In genomic region chr6:33172307-33173227, GRCh38 we compare ENCODE assay signal across 8 cellular contexts. TPM values are rescaled to one million over a fixed set of nuclear protein-coding genes. Genes with fewer than 3 reads are reported as not detected.
A peak's percentile ranks its signal among the peaks of the same experiment; 100 is the strongest.
DNase-seq lines count a peak whose midpoint lies in the region; ATAC-seq and TF ChIP-seq lines count a peak whose summit lies in the region.

No MANE protein-coding gene starts in this region.

- H3K4me3 ChIP-seq in BE2C (ENCODE audit: low read depth, low read length) (no peak overlapping the region), astrocyte of the spinal cord (ENCODE audit: low read depth, low read length) (no peak overlapping the region), liver (ENCODE audit: low read depth in 1 of 3, low read length in 3 of 3) (no peak overlapping the region), thyroid gland (replicated peaks in 1 of 3) (no peak overlapping the region)

- TF ChIP-seq CTCF in BE2C (IDR thresholded peaks at IDR 0.05; ENCODE audit: low read depth, low read length), result peak; percentile 62
- peak; percentile 69 for TF ChIP-seq CTCF in astrocyte of the spinal cord (IDR thresholded peaks at IDR 0.05; ENCODE audit: low read depth, low read length)
- TF ChIP-seq CTCF in liver (IDR thresholded peaks at IDR 0.05; ENCODE audit: low read depth, low read length, missing input control), result peak; percentile 52
- TF ChIP-seq CTCF in thyroid gland (IDR thresholded peaks at IDR 0.05), result peak in 1 of 6 experiments; percentile 8

- H3K36me3 ChIP-seq in BE2C, result no peaks in the 10 kb centered on the region
- no peaks in the 10 kb centered on the region for H3K36me3 ChIP-seq in liver (ENCODE audit: control insufficient read depth in 4 of 4, insufficient read depth in 3 of 4, low read depth in 1 of 4, low read length in 3 of 4)
- no peaks in the 10 kb centered on the region for H3K36me3 ChIP-seq in thyroid gland

- no peak for ATAC-seq in HG02610 (IDR thresholded peaks at IDR 0.05; ENCODE audit: unreplicated experiment)
- ATAC-seq in HG03460 (IDR thresholded peaks at IDR 0.05; ENCODE audit: unreplicated experiment), result no peak

- in situ Hi-C loops in astrocyte of the spinal cord (cut with HindIII; ENCODE audit: low sequenced_read_pairs), result no loop called here

- TF ChIP-seq POLR2A in thyroid gland (IDR thresholded peaks at IDR 0.05), result no peak

- no peaks in the 10 kb centered on the region for H3K9me3 ChIP-seq in BE2C
- H3K9me3 ChIP-seq in liver (ENCODE audit: control insufficient read depth in 4 of 4, low read length in 3 of 4), result no peaks in the 10 kb centered on the region
- no peaks in the 10 kb centered on the region for H3K9me3 ChIP-seq in thyroid gland

- TF ChIP-seq RAD21 in liver (IDR thresholded peaks at IDR 0.05), result peak; percentile 77 to 82

- 53% methylated on average over 12 of the region's 12 CpGs for WGBS in liver
- 73 to 76% methylated on average over 12 of the region's 12 CpGs for WGBS in thyroid gland, 2 donors

- H3K4me1 ChIP-seq in BE2C, result peaks cover 3% of the 10 kb centered on the region; the same call in 1 of the 2 replicates
- H3K4me1 ChIP-seq in liver (ENCODE audit: control insufficient read depth in 4 of 4, insufficient read depth in 4 of 4, low read length in 3 of 4), result no peaks in the 10 kb centered on the region
- no peaks in the 10 kb centered on the region for H3K4me1 ChIP-seq in thyroid gland

- no peak overlapping the region for H3K9ac ChIP-seq in liver (ENCODE audit: low read depth in 1 of 2, low read length in 2 of 2)

- no peaks in the 10 kb centered on the region for H3K27me3 ChIP-seq in BE2C
- no peaks in the 10 kb centered on the region for H3K27me3 ChIP-seq in liver (ENCODE audit: control insufficient read depth in 4 of 4, insufficient read depth in 4 of 4, low read length in 3 of 4)
- no peaks in the 10 kb centered on the region for H3K27me3 ChIP-seq in thyroid gland

- DNase-seq in BE2C (peak; percentile 29), HK-2 (ENCODE audit: unreplicated experiment) (peak; percentile 44), astrocyte of the spinal cord (ENCODE audit: low read depth, low spot score) (peak; percentile 12), thyroid gland (no peak), NCI-H128 (lab: John Stamatoyannopoulos, UW; ENCODE audit: unreplicated experiment) (no peak)

- intact Hi-C loops in thyroid gland (cut with DNase I), result no loop called here

- H3K27ac ChIP-seq in liver (ENCODE audit: low read depth in 1 of 2, low read length in 2 of 2), result no peak overlapping the region
- H3K27ac ChIP-seq in thyroid gland, result no peak overlapping the region

TF ChIP-seq in liver, 16 proteins besides CTCF, POLR2A, EP300 and RAD21:
- no peak for TF ChIP-seq ZBTB33 (IDR thresholded peaks at IDR 0.05)
- no peak for TF ChIP-seq REST (IDR thresholded peaks at IDR 0.05)
- TF ChIP-seq TAF1 (conservative IDR thresholded peaks at IDR 0.05), result no peak
- TF ChIP-seq HNF4G (IDR thresholded peaks at IDR 0.05), result no peak
- TF ChIP-seq EGR1 (IDR thresholded peaks at IDR 0.05; ENCODE audit: low read depth in 2 of 2), result no peak
- TF ChIP-seq NR2F2 (IDR thresholded peaks at IDR 0.05), result no peak
- no peak for TF ChIP-seq FOXA2 (IDR thresholded peaks at IDR 0.05)

RNA-seq across cellular contexts. Expression of gene COL11A2, which starts 19.7 kb away (rescaled TPM):
- 4.1 TPM for polyA plus RNA-seq in BE2C (2012; ENCODE audit: insufficient read depth, insufficient read length, low read depth)
- total RNA-seq in liver (under 1 TPM; 0.19 to 0.59 TPM), thyroid gland (1 to 10 TPM in 3 of 4 donors, under 1 TPM in 1; 0.68 to 2.8 (median 2.0) TPM)
- under 1 TPM; 0.15 to 0.36 TPM for polyA plus RNA-seq in liver

RNA-seq across cellular contexts. Expression of gene RXRB, which starts 27.9 kb away (rescaled TPM):
- polyA plus RNA-seq in BE2C (2012; ENCODE audit: insufficient read depth, insufficient read length, low read depth), result 48.8 TPM
- total RNA-seq in liver (10 to 100 TPM in 1 of 2 donors, 1 to 10 TPM in 1; 9.5 to 19.4 TPM), thyroid gland (10 to 100 TPM; 29.6 to 46.8 (median 41.2) TPM)
- 10 to 100 TPM in 1 of 2 donors, 1 to 10 TPM in 1; 7.7 to 13.9 TPM for polyA plus RNA-seq in liver

RNA-seq across cellular contexts. Expression of gene SLC39A7, which starts 28.1 kb away (rescaled TPM):
- 187 TPM for polyA plus RNA-seq in BE2C (2012; ENCODE audit: insufficient read depth, insufficient read length, low read depth)
- total RNA-seq in liver, result 100 to 1,000 TPM in 1 of 2 donors, 10 to 100 TPM in 1; 45.0 to 112 TPM
- polyA plus RNA-seq in liver, result 10 to 100 TPM in 1 of 2 donors, 1 to 10 TPM in 1; 8.9 to 97.3 TPM
- 100 to 1,000 TPM in 3 of 4 donors, 10 to 100 TPM in 1; 90.8 to 191 (median 153) TPM for total RNA-seq in thyroid gland

RNA-seq across cellular contexts. Expression of gene HSD17B8, which starts 31.9 kb away (rescaled TPM):
- polyA plus RNA-seq in BE2C (2012; ENCODE audit: insufficient read depth, insufficient read length, low read depth), result 9.9 TPM
- total RNA-seq in liver (10 to 100 TPM; 24.5 to 31.2 TPM), thyroid gland (10 to 100 TPM; 30.2 to 79.4 (median 40.9) TPM)
- 10 to 100 TPM; 43.7 to 52.3 TPM for polyA plus RNA-seq in liver

RNA-seq across cellular contexts. Expression of gene RING1, which starts 35.7 kb away (rescaled TPM):
- polyA plus RNA-seq in BE2C (2012; ENCODE audit: insufficient read depth, insufficient read length, low read depth), result 125 TPM
- total RNA-seq in liver, result 10 to 100 TPM; 11.5 to 19.7 TPM
- 10 to 100 TPM in 1 of 2 donors, 1 to 10 TPM in 1; 4.4 to 18.4 TPM for polyA plus RNA-seq in liver
- total RNA-seq in thyroid gland, result 10 to 100 TPM; 20.3 to 40.2 (median 24.7) TPM

Comparison
In these comparisons a context has a peak if more than half of its experiments do, and no peak if none do; other contexts are left out.
1. DNase-seq: peak in BE2C (single experiment), HK-2 (single experiment) and astrocyte of the spinal cord (single experiment); none in thyroid gland (0 of 2) and NCI-H128 (single experiment).